23 cellular contexts compared by ENCODE assay signal in genomic region chr13:98721825-98722510, GRCh38. TPM values are rescaled to one million over a fixed set of nuclear protein-coding genes. Genes with fewer than 3 reads are reported as not detected.
A peak's percentile ranks its signal among the peaks of the same experiment; 100 is the strongest.
DNase-seq lines count a peak whose midpoint lies in the region; ATAC-seq and TF ChIP-seq lines count a peak whose summit lies in the region.
"Had no signal": no experiment of that assay in that cellular context is flagged by ENCODE, and none has a peak within 500 bp of the region (broad histone marks: within the 10 kb centered on the region; RNA-seq: fewer than 3 reads in every experiment).

No MANE protein-coding gene starts in this region.

- POLR2A ChIA-PET in PC-9 (lab: Charles Lee; ENCODE audit: unreplicated experiment): no interaction called here

- H3F3A ChIP-seq in PC-9 (ENCODE audit: insufficient read depth, low read depth): no peaks in the 10 kb centered on the region

- H4K20me1 ChIP-seq in PC-9 (ENCODE audit: insufficient read depth): no peaks in the 10 kb centered on the region

- H3K36me3 Mint-ChIP-seq in activated CD8-positive, alpha-beta memory T cell treated with anti-CD3 and anti-CD28 coated beads, Interleukin-2, amount 10 ng/mL, durations not matched to agents 7 days and 5 days: no peaks in the 10 kb centered on the region
- no peaks in the 10 kb centered on the region for H3K36me3 Mint-ChIP-seq in neural crest cell (ENCODE audit: low read depth)

- no peaks in the 10 kb centered on the region for H3K79me2 ChIP-seq in PC-9 (ENCODE audit: low read depth)

- no peaks in the 10 kb centered on the region for H3K4me1 Mint-ChIP-seq in activated CD8-positive, alpha-beta memory T cell treated with anti-CD3 and anti-CD28 coated beads, Interleukin-2, amount 10 ng/mL, durations not matched to agents 7 days and 5 days
- no peaks in the 10 kb centered on the region for H3K4me1 Mint-ChIP-seq in neural crest cell

- no peak for ATAC-seq in activated CD8-positive, alpha-beta memory T cell treated with anti-CD3 and anti-CD28 coated beads, Interleukin-2, amount 10 ng/mL, durations not matched to agents 7 days and 5 days

- intact Hi-C loops in PC-9 (cut with micrococcal nuclease; ENCODE audit: unreplicated experiment): no loop called here

- no TSS peak for BruUV-seq in PC-9 (replicated peaks; lab: Mats Ljungman, UMichigan)

- H3K9me3 Mint-ChIP-seq in activated CD8-positive, alpha-beta memory T cell treated with anti-CD3 and anti-CD28 coated beads, Interleukin-2, amount 10 ng/mL, durations not matched to agents 7 days and 5 days (ENCODE audit: low read depth): no peaks in the 10 kb centered on the region
- H3K9me3 Mint-ChIP-seq in neural crest cell: no peaks in the 10 kb centered on the region

- H3K27me3 ChIP-seq in PC-9 (ENCODE audit: insufficient read depth, low read depth): no peaks in the 10 kb centered on the region
- H3K27me3 ChIP-seq: MG63 had no signal

- no peak overlapping the region for H3K4me3 ChIP-seq in PC-9
- H3K4me3 ChIP-seq in epithelial cell of esophagus (ENCODE audit: low read length): no peak overlapping the region
- H3K4me3 ChIP-seq: MG63, SK-N-MC had no signal

- H2AFZ ChIP-seq in PC-9: no peak overlapping the region

- DNase-seq in activated CD8-positive, alpha-beta memory T cell treated with anti-CD3 and anti-CD28 coated beads, Interleukin-2, amount 10 ng/mL, durations not matched to agents 7 days and 5 days: peak; percentile 35
- no peak for DNase-seq in activated CD8-positive, alpha-beta memory T cell treated with anti-CD3 and anti-CD28 coated beads for 24 hours
- peak in 1 of 2 experiments; percentile 73 for DNase-seq in PC-9
- DNase-seq in epithelial cell of esophagus (ENCODE audit: low read depth): peak; percentile 78
- no peak for DNase-seq in neural crest cell (ENCODE audit: low read depth, low spot score)
- no peak for DNase-seq in activated CD4-positive, CD25-positive, alpha-beta regulatory T cell (lab: John Stamatoyannopoulos, UW)
- DNase-seq in hypothalamus (lab: John Stamatoyannopoulos, UW): no peak
- DNase-seq in SHP77 (lab: John Stamatoyannopoulos, UW): no peak
- DNase-seq: ACHN; Calu3; DMS79 treated with DMSO at 0.1 percent for 48 hours; Kasumi-1; MG63; NCI-H2029; NCI-H446; NCI-H524 treated with DMSO at 0.1 percent for 48 hours; NCI-H82; NK-92 treated with Interleukin-12 subunit alpha and Interleukin-12 subunit beta, amount 100 ng/mL, for 24 hours; RPMI8226; SIG-M5 had no signal

- H3K27me3 Mint-ChIP-seq in activated CD8-positive, alpha-beta memory T cell treated with anti-CD3 and anti-CD28 coated beads, Interleukin-2, amount 10 ng/mL, durations not matched to agents 7 days and 5 days: peaks cover 21% of the 10 kb centered on the region
- no peaks in the 10 kb centered on the region for H3K27me3 Mint-ChIP-seq in neural crest cell (ENCODE audit: low read depth)

- no peak overlapping the region for H3K4me3 Mint-ChIP-seq in activated CD8-positive, alpha-beta memory T cell treated with anti-CD3 and anti-CD28 coated beads, Interleukin-2, amount 10 ng/mL, durations not matched to agents 7 days and 5 days
- no peak overlapping the region for H3K4me3 Mint-ChIP-seq in neural crest cell

- TF ChIP-seq CTCF in PC-9 (conservative IDR thresholded peaks at IDR 0.05): no peak
- no peak for TF ChIP-seq CTCF in epithelial cell of esophagus (IDR thresholded peaks at IDR 0.05; ENCODE audit: insufficient read depth, low read depth, low read length, missing control alignments)
- TF ChIP-seq CTCF in neural crest cell (conservative IDR thresholded peaks at IDR 0.05): no peak

- H3K27ac Mint-ChIP-seq in activated CD8-positive, alpha-beta memory T cell treated with anti-CD3 and anti-CD28 coated beads, Interleukin-2, amount 10 ng/mL, durations not matched to agents 7 days and 5 days: no peak overlapping the region
- peak overlapping the region; percentile 9 for H3K27ac Mint-ChIP-seq in neural crest cell (ENCODE audit: unreplicated experiment)

- peak overlapping the region; percentile 18; the same call in 1 of the 2 replicates for H3K4me2 ChIP-seq in PC-9

- peak overlapping the region; percentile 16; the same call in 1 of the 2 replicates for H3K27ac ChIP-seq in PC-9
- H3K27ac ChIP-seq: 22Rv1, SK-N-MC had no signal

- H3K9me2 ChIP-seq in PC-9 (ENCODE audit: insufficient read depth): no peaks in the 10 kb centered on the region

- no peaks in the 10 kb centered on the region for H3K9me3 ChIP-seq in PC-9 (ENCODE audit: insufficient read depth, low read depth)
- H3K9me3 ChIP-seq: MG63 had no signal

- CTCF ChIA-PET in activated CD8-positive, alpha-beta memory T cell treated with anti-CD3 and anti-CD28 coated beads, Interleukin-2, amount 10 ng/mL, durations not matched to agents 7 days and 5 days (lab: Charles Lee): no interaction called here
- CTCF ChIA-PET in PC-9 (lab: Charles Lee): no interaction called here

- no peaks in the 10 kb centered on the region for H3K36me3 ChIP-seq in PC-9 (ENCODE audit: low read depth)
- H3K36me3 ChIP-seq: MG63 had no signal

- H3K4me1 ChIP-seq in PC-9 (replicated peaks; ENCODE audit: insufficient read depth): peaks cover 19% of the 10 kb centered on the region

RNA-seq across cellular contexts. Expression of gene SLC15A1, which starts 30.5 kb away (rescaled TPM):
- not detected for total RNA-seq in activated CD8-positive, alpha-beta memory T cell treated with anti-CD3 and anti-CD28 coated beads, Interleukin-2, amount 10 ng/mL, durations not matched to agents 7 days and 5 days
- total RNA-seq in PC-9 (2021): 0.55 and 0.65 TPM in 2 replicates
- not detected in 2 replicates for total RNA-seq in neural crest cell
- total RNA-seq: HT-29 had no signal

Comparison
In these comparisons a context has a peak if more than half of its experiments do, and no peak if none do; other contexts are left out.
1. DNase-seq: peak in activated CD8-positive, alpha-beta memory T cell treated with anti-CD3 and anti-CD28 coated beads, Interleukin-2, amount 10 ng/mL, durations not matched to agents 7 days and 5 days (single experiment) and epithelial cell of esophagus (single experiment); none in activated CD8-positive, alpha-beta memory T cell treated with anti-CD3 and anti-CD28 coated beads for 24 hours (single experiment), neural crest cell (single experiment), activated CD4-positive, CD25-positive, alpha-beta regulatory T cell (0 of 4), hypothalamus (0 of 51) and SHP77 (0 of 2).